Comparison of ENCODE assay signal across 8 cellular contexts in the genomic region with DNA sequence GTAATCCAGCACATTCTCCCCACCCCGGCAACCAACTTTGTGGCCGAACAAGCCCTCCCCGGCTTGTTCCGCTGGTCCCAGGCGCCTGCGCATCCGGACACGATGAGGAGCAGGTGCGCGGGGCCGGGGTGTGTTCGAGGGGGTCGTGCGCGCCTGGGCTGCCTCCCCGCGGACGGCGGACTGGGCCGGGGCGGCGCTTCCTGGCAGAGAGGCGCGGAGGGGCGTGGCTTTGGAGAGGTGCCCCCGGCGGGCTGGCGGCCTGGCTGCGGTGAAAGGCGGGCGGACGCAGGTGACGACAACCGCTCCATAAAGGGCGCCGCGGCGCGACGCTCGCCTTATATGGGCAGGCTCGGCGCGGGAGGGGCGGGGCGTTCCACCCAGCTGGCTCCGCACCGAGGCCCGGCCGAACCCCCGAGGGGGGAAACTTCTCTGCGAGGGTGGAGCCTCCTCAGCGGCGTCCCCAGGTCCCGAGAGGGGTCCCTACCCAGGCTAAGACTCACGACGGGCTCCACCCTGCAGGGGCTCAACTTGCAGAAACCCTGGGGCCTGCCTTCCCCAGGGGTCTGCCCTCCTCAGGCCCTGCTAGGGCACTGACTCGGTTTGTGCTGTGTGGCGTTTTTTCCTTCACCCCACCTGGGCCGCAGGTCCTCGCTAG.
DNase-seq lines count a peak whose midpoint lies in the region; ATAC-seq and TF ChIP-seq lines count a peak whose summit lies in the region.

No MANE protein-coding gene starts in this region.

- no peak for TF ChIP-seq CTCF in choroid plexus epithelial cell (conservative IDR thresholded peaks at IDR 0.05; ENCODE audit: low read depth, low read length)

- DNase-seq in NCI-H345 (lab: John Stamatoyannopoulos, UW), result peak; percentile 87
- DNase-seq in activated CD4-positive, alpha-beta T cell treated with anti-CD3 and anti-CD28 coated beads for 4 hours, result peak; percentile 95 to 97
- peak; percentile 79 for DNase-seq in choroid plexus epithelial cell (ENCODE audit: low read depth)
- peak; percentile 85 to 95 for DNase-seq in stimulated activated CD4-positive, alpha-beta T cell treated with anti-CD3 and anti-CD28 coated beads, Interleukin-1b, Interleukin-23, amount 100 ng/mL, for 1 hour (ENCODE audit: low read depth in 2 of 2)
- DNase-seq in NCI-H1105 treated with DMSO at 0.1 percent for 48 hours (lab: John Stamatoyannopoulos, UW), result no peak

- peak overlapping the region; percentile 76 for H3K27ac ChIP-seq in layer of hippocampus (ENCODE audit: low read depth, low read length)

- no peaks in the 10 kb centered on the region for H3K27me3 ChIP-seq in layer of hippocampus (ENCODE audit: control insufficient read depth, insufficient read depth, low read length)

- TF ChIP-seq POLR2A in GM15510 (IDR thresholded peaks at IDR 0.05; ENCODE audit: borderline replicate concordance, extremely low read depth, insufficient read length), result peak; percentile 70

- peak; percentile 71 for ATAC-seq in HG03045 (IDR thresholded peaks at IDR 0.05; ENCODE audit: unreplicated experiment)

- peak overlapping the region; percentile 54 for H3K4me3 ChIP-seq in choroid plexus epithelial cell (ENCODE audit: low read depth, low read length)
